Comparison of ENCODE assay signal across 8 cellular contexts in genomic region chr10:44385726-44386438, GRCh38. TPM values are rescaled to one million over a fixed set of nuclear protein-coding genes. Genes with fewer than 3 reads are reported as not detected.
DNase-seq lines count a peak whose midpoint lies in the region; ATAC-seq lines count a peak whose summit lies in the region.

No MANE protein-coding gene starts in this region.

- H3K4me3 Mint-ChIP-seq in activated CD4-positive, alpha-beta T cell treated with anti-CD3 and anti-CD28 coated beads, Interleukin-2, amount 10 ng/mL, durations not matched to agents 24 days and 14 days, result peak overlapping the region; percentile 55
- peak overlapping the region; percentile 68 for H3K4me3 Mint-ChIP-seq in activated naive CD8-positive, alpha-beta T cell
- peak overlapping the region in 3 of 5 donors; percentile 10 to 71 (median 13) for H3K4me3 Mint-ChIP-seq in immature natural killer cell
- peak overlapping the region in 1 of 2 donors; percentile 52 for H3K4me3 Mint-ChIP-seq in stimulated activated naive B cell treated with anti-CD40 and anti-IgM and Interleukin-4, amounts not matched to agents 10 μg/mL and 1 μg/mL and 100 μg/mL, for 72 hours

- ATAC-seq in stimulated activated naive B cell treated with anti-CD40 and anti-IgM and Interleukin-4, amounts not matched to agents 10 μg/mL and 1 μg/mL and 100 μg/mL, for 72 hours (replicated peaks), result no peak

- H3K36me3 Mint-ChIP-seq in activated CD4-positive, alpha-beta T cell treated with anti-CD3 and anti-CD28 coated beads, Interleukin-2, amount 10 ng/mL, durations not matched to agents 24 days and 14 days (ENCODE audit: low read depth), result no peaks in the 10 kb centered on the region
- no peaks in the 10 kb centered on the region for H3K36me3 Mint-ChIP-seq in activated naive CD8-positive, alpha-beta T cell
- H3K36me3 Mint-ChIP-seq in immature natural killer cell, result no peaks in the 10 kb centered on the region
- no peaks in the 10 kb centered on the region for H3K36me3 Mint-ChIP-seq in stimulated activated naive B cell treated with anti-CD40 and anti-IgM and Interleukin-4, amounts not matched to agents 10 μg/mL and 1 μg/mL and 100 μg/mL, for 72 hours

- intact Hi-C loops in activated CD4-positive, alpha-beta T cell treated with anti-CD3 and anti-CD28 coated beads, Interleukin-2, amount 10 ng/mL, durations not matched to agents 24 days and 14 days (cut with micrococcal nuclease), result loop anchor here (1.0 to 5.0 kb wide), 2 partner anchors 694 to 715 kb away; no protein-coding TSS in a partner anchor

- H3K9me3 Mint-ChIP-seq in activated CD4-positive, alpha-beta T cell treated with anti-CD3 and anti-CD28 coated beads, Interleukin-2, amount 10 ng/mL, durations not matched to agents 24 days and 14 days, result no peaks in the 10 kb centered on the region
- no peaks in the 10 kb centered on the region for H3K9me3 Mint-ChIP-seq in activated naive CD8-positive, alpha-beta T cell (ENCODE audit: low read depth)
- H3K9me3 Mint-ChIP-seq in immature natural killer cell, result no peaks in the 10 kb centered on the region
- peaks cover 0 to 2% of the 10 kb centered on the region in 2 donors for H3K9me3 Mint-ChIP-seq in stimulated activated naive B cell treated with anti-CD40 and anti-IgM and Interleukin-4, amounts not matched to agents 10 μg/mL and 1 μg/mL and 100 μg/mL, for 72 hours

- no peak for DNase-seq in activated CD4-positive, alpha-beta T cell treated with anti-CD3 and anti-CD28 coated beads, Interleukin-2, amount 10 ng/mL, durations not matched to agents 24 days and 14 days
- DNase-seq in activated CD4-positive, alpha-beta T cell treated with anti-CD3 and anti-CD28 coated beads, Interleukin-2, amount 50 U/mL, for 4 hours, result no peak
- DNase-seq in immature natural killer cell (no peak), D341Med (ENCODE audit: low spot score) (no peak), GM19240 (ENCODE audit: insufficient read length, low spot score) (no peak)
- DNase-seq in stimulated activated naive B cell treated with anti-CD40 and anti-IgM and Interleukin-4, amounts not matched to agents 10 μg/mL and 1 μg/mL and 100 μg/mL, for 72 hours, result no peak
- no peak for DNase-seq in activated CD4-positive, CD25-positive, alpha-beta regulatory T cell (lab: John Stamatoyannopoulos, UW)

- peak overlapping the region; percentile 29 for H3K27ac Mint-ChIP-seq in activated CD4-positive, alpha-beta T cell treated with anti-CD3 and anti-CD28 coated beads, Interleukin-2, amount 10 ng/mL, durations not matched to agents 24 days and 14 days
- H3K27ac Mint-ChIP-seq in activated naive CD8-positive, alpha-beta T cell, result no peak overlapping the region
- no peak overlapping the region for H3K27ac Mint-ChIP-seq in immature natural killer cell
- peak overlapping the region; percentile 76 for H3K27ac Mint-ChIP-seq in stimulated activated naive B cell treated with anti-CD40 and anti-IgM and Interleukin-4, amounts not matched to agents 10 μg/mL and 1 μg/mL and 100 μg/mL, for 72 hours

- H3K27me3 Mint-ChIP-seq in activated CD4-positive, alpha-beta T cell treated with anti-CD3 and anti-CD28 coated beads, Interleukin-2, amount 10 ng/mL, durations not matched to agents 24 days and 14 days, result peaks cover 30% of the 10 kb centered on the region
- H3K27me3 Mint-ChIP-seq in activated naive CD8-positive, alpha-beta T cell, result peaks cover 11% of the 10 kb centered on the region
- H3K27me3 Mint-ChIP-seq in immature natural killer cell (ENCODE audit: low read depth in 3 of 3), result peaks cover 6 to 26% (median 9%) of the 10 kb centered on the region in 3 donors
- H3K27me3 Mint-ChIP-seq in stimulated activated naive B cell treated with anti-CD40 and anti-IgM and Interleukin-4, amounts not matched to agents 10 μg/mL and 1 μg/mL and 100 μg/mL, for 72 hours, result peaks cover 38 to 55% of the 10 kb centered on the region in 2 donors

- H3K4me1 Mint-ChIP-seq in activated CD4-positive, alpha-beta T cell treated with anti-CD3 and anti-CD28 coated beads, Interleukin-2, amount 10 ng/mL, durations not matched to agents 24 days and 14 days, result peaks cover 2% of the 10 kb centered on the region
- peaks cover 6% of the 10 kb centered on the region for H3K4me1 Mint-ChIP-seq in activated naive CD8-positive, alpha-beta T cell (ENCODE audit: low read depth)
- H3K4me1 Mint-ChIP-seq in immature natural killer cell, result peaks cover 0 to 2% of the 10 kb centered on the region in 2 donors
- peaks cover 6 to 10% of the 10 kb centered on the region in 2 donors for H3K4me1 Mint-ChIP-seq in stimulated activated naive B cell treated with anti-CD40 and anti-IgM and Interleukin-4, amounts not matched to agents 10 μg/mL and 1 μg/mL and 100 μg/mL, for 72 hours

RNA-seq across cellular contexts. Expression of gene CXCL12, which starts 1.0 kb away (rescaled TPM):
- not detected in 2 replicates for total RNA-seq in activated CD4-positive, alpha-beta T cell treated with anti-CD3 and anti-CD28 coated beads, Interleukin-2, amount 10 ng/mL, durations not matched to agents 24 days and 14 days
- not detected for polyA plus RNA-seq in immature natural killer cell

Comparison
In these comparisons a context has a peak if more than half of its experiments do, and no peak if none do; other contexts are left out.
1. H3K27ac Mint-ChIP-seq: peak in activated CD4-positive, alpha-beta T cell treated with anti-CD3 and anti-CD28 coated beads, Interleukin-2, amount 10 ng/mL, durations not matched to agents 24 days and 14 days (single experiment) and stimulated activated naive B cell treated with anti-CD40 and anti-IgM and Interleukin-4, amounts not matched to agents 10 μg/mL and 1 μg/mL and 100 μg/mL, for 72 hours (single experiment); none in activated naive CD8-positive, alpha-beta T cell (single experiment) and immature natural killer cell (0 of 6).